ENCODE assay signal across 22 cellular contexts in the genomic region with DNA sequence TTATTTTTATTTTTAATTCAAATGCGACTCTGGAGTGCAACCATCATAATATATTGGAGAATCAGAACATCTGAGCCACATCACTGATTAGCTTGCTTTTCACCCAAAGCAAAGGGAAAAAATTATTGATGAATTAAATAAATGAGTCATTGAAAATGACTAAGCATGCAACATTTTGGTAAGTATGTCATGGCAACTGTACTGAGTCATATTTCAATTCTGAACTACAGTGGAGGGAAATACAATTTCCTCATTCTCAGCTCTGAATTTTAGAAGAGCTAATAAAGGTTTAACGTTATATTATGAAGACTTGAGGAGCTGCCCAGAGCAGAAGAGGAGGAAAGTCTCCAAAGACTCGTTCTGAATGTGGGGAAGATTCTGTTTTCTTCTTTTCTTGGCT.
DNase-seq lines count a peak whose midpoint lies in the region; ATAC-seq and TF ChIP-seq lines count a peak whose summit lies in the region.
"Had no signal": no experiment of that assay in that cellular context is flagged by ENCODE, and none has a peak within 500 bp of the region (broad histone marks: within the 10 kb centered on the region; RNA-seq: fewer than 3 reads in every experiment).

No MANE protein-coding gene starts in this region.

- no peak overlapping the region for H3K27ac Mint-ChIP-seq in natural killer cell
- H3K27ac Mint-ChIP-seq: activated naive CD4-positive, alpha-beta T cell treated with anti-CD3 and anti-CD28 coated beads, Interleukin-2, amount 50 U/mL, for 24 hours; stimulated activated effector memory CD8-positive, alpha-beta T cell treated with anti-CD3 and anti-CD28 coated beads, Interleukin-12 subunit alpha, Interleukin-12 subunit beta, amount 100 ng/mL, for 72 hours; T-helper 17 cell had no signal

- no peaks in the 10 kb centered on the region for H3K36me3 Mint-ChIP-seq in natural killer cell
- H3K36me3 Mint-ChIP-seq: activated naive CD4-positive, alpha-beta T cell treated with anti-CD3 and anti-CD28 coated beads, Interleukin-2, amount 50 U/mL, for 24 hours; stimulated activated effector memory CD8-positive, alpha-beta T cell treated with anti-CD3 and anti-CD28 coated beads, Interleukin-12 subunit alpha, Interleukin-12 subunit beta, amount 100 ng/mL, for 72 hours had no signal

- no peak for ATAC-seq in natural killer cell
- ATAC-seq: heart right ventricle; pancreas; stimulated activated effector memory CD8-positive, alpha-beta T cell treated with anti-CD3 and anti-CD28 coated beads, Interleukin-12 subunit alpha, Interleukin-12 subunit beta, amount 100 ng/mL, for 72 hours; T-helper 17 cell had no signal

- intact Hi-C loops in natural killer cell (cut with micrococcal nuclease), result no loop called here
- intact Hi-C loops in esophagus squamous epithelium (cut with DNase I), result no loop called here

- H3K9me3 Mint-ChIP-seq in natural killer cell, result no peaks in the 10 kb centered on the region
- H3K9me3 Mint-ChIP-seq: activated naive CD4-positive, alpha-beta T cell treated with anti-CD3 and anti-CD28 coated beads, Interleukin-2, amount 50 U/mL, for 24 hours; stimulated activated effector memory CD8-positive, alpha-beta T cell treated with anti-CD3 and anti-CD28 coated beads, Interleukin-12 subunit alpha, Interleukin-12 subunit beta, amount 100 ng/mL, for 72 hours had no signal

- no peak for TF ChIP-seq CTCF in natural killer cell (IDR thresholded peaks at IDR 0.05)
- TF ChIP-seq CTCF in GM13977 (IDR thresholded peaks at IDR 0.05; ENCODE audit: extremely low read depth, insufficient read depth, missing control alignments), result no peak
- no peak for TF ChIP-seq CTCF in esophagus squamous epithelium (IDR thresholded peaks at IDR 0.05)

- TF ChIP-seq POLR2A in esophagus squamous epithelium (IDR thresholded peaks at IDR 0.05), result no peak

- H3K27me3 Mint-ChIP-seq in natural killer cell (ENCODE audit: low read depth in 2 of 2), result no peaks in the 10 kb centered on the region
- H3K27me3 Mint-ChIP-seq: activated naive CD4-positive, alpha-beta T cell treated with anti-CD3 and anti-CD28 coated beads, Interleukin-2, amount 50 U/mL, for 24 hours had no signal

- DNase-seq in EH (ENCODE audit: low read depth) (peak; percentile 45), MV-4-11 (lab: John Stamatoyannopoulos, UW) (peak; percentile 72), astrocyte of the hippocampus (ENCODE audit: low read depth, low spot score) (peak; percentile 22), kidney tubule cell (ENCODE audit: low spot score) (peak; percentile 77), NCI-H526 (lab: John Stamatoyannopoulos, UW) (no peak), natural killer cell (no peak), GM13977 (ENCODE audit: low spot score) (no peak), esophagus squamous epithelium (lab: John Stamatoyannopoulos, UW) (no peak)
- DNase-seq: activated CD4-positive, alpha-beta T cell treated with anti-CD3 and anti-CD28 coated beads for 48 hours; caudate nucleus; DND-41; heart right ventricle; kidney glomerular epithelial cell; NCI-H1930; NCI-H69; pancreas; small intestine; T-helper 17 cell; uterus had no signal

- no peaks in the 10 kb centered on the region for H3K27me3 ChIP-seq in esophagus squamous epithelium
- H3K27me3 ChIP-seq: heart right ventricle, pancreas, uterus had no signal

- no peaks in the 10 kb centered on the region for H3K4me1 Mint-ChIP-seq in natural killer cell
- H3K4me1 Mint-ChIP-seq: activated naive CD4-positive, alpha-beta T cell treated with anti-CD3 and anti-CD28 coated beads, Interleukin-2, amount 50 U/mL, for 24 hours; stimulated activated effector memory CD8-positive, alpha-beta T cell treated with anti-CD3 and anti-CD28 coated beads, Interleukin-12 subunit alpha, Interleukin-12 subunit beta, amount 100 ng/mL, for 72 hours; T-helper 17 cell had no signal

- 40 to 43% methylated on average over 3 of the region's 3 CpGs for WGBS in esophagus squamous epithelium, 2 donors

- no peaks in the 10 kb centered on the region for H3K4me1 ChIP-seq in esophagus squamous epithelium
- H3K4me1 ChIP-seq: heart right ventricle, pancreas, uterus had no signal

- H3K27ac ChIP-seq in esophagus squamous epithelium, result no peak overlapping the region
- H3K27ac ChIP-seq: C4-2B, heart right ventricle, pancreas, uterus had no signal

- no peaks in the 10 kb centered on the region for H3K9me3 ChIP-seq in esophagus squamous epithelium
- H3K9me3 ChIP-seq: pancreas, uterus had no signal

- H3K36me3 ChIP-seq in esophagus squamous epithelium, result no peaks in the 10 kb centered on the region
- H3K36me3 ChIP-seq: heart right ventricle, pancreas, uterus had no signal

- no peak overlapping the region for H3K4me3 Mint-ChIP-seq in natural killer cell
- H3K4me3 Mint-ChIP-seq: activated naive CD4-positive, alpha-beta T cell treated with anti-CD3 and anti-CD28 coated beads, Interleukin-2, amount 50 U/mL, for 24 hours; stimulated activated effector memory CD8-positive, alpha-beta T cell treated with anti-CD3 and anti-CD28 coated beads, Interleukin-12 subunit alpha, Interleukin-12 subunit beta, amount 100 ng/mL, for 72 hours; T-helper 17 cell had no signal

- in situ Hi-C loops in GM13977 (cut with MboI; ENCODE audit: low pct_unique_long_range_greater_than_20kb, low sequenced_read_pairs, unreplicated experiment), result no loop called here

- no peak overlapping the region for H3K4me3 ChIP-seq in esophagus squamous epithelium
- H3K4me3 ChIP-seq: heart right ventricle, pancreas, uterus had no signal

Comparison
In these comparisons a context has a peak if more than half of its experiments do, and no peak if none do; other contexts are left out.
1. DNase-seq: peak in EH (single experiment), MV-4-11 (single experiment), astrocyte of the hippocampus (single experiment) and kidney tubule cell (single experiment); none in NCI-H526 (0 of 2), natural killer cell (single experiment), GM13977 (single experiment) and esophagus squamous epithelium (single experiment).